ENCODE assay signal across 6 cellular contexts in genomic region chr9:136726631-136727191, GRCh38.
DNase-seq lines count a peak whose midpoint lies in the region; ATAC-seq, FAIRE-seq and TF ChIP-seq lines count a peak whose summit lies in the region.

No MANE protein-coding gene starts in this region.

- H3K36me3 Mint-ChIP-seq in T-helper 2 cell treated with Interferon-gamma antibody and Interleukin-4, amounts not matched to agents 5 μg/mL and 100 μg/mL, for 36 hours (ENCODE audit: low read depth) = peaks cover 36% of the 10 kb centered on the region

- no peaks in the 10 kb centered on the region for H3K9me3 Mint-ChIP-seq in T-helper 2 cell treated with Interferon-gamma antibody and Interleukin-4, amounts not matched to agents 5 μg/mL and 100 μg/mL, for 36 hours

- H3K27ac Mint-ChIP-seq in T-helper 2 cell treated with Interferon-gamma antibody and Interleukin-4, amounts not matched to agents 5 μg/mL and 100 μg/mL, for 36 hours = peak overlapping the region; percentile 94

- peaks cover 29% of the 10 kb centered on the region in 2 donors for H3K36me3 ChIP-seq in stomach smooth muscle (ENCODE audit: control insufficient read depth in 2 of 2, insufficient read depth in 2 of 2, low read length in 2 of 2)

- peak; percentile 75 for FAIRE-seq in GM19239 (lab: Jason Lieb, UNC)

- DNase-seq in GM19239 (ENCODE audit: insufficient read length, low spot score) = peak; percentile 79
- DNase-seq in T-helper 2 cell treated with Interferon-gamma antibody and Interleukin-4, amounts not matched to agents 5 μg/mL and 100 μg/mL, for 36 hours (ENCODE audit: low spot score) = no peak
- DNase-seq in fibroblast of pulmonary artery (ENCODE audit: low read depth) = no peak
- no peak for DNase-seq in NCI-H2227 treated with DMSO at 0.1 percent for 48 hours (lab: John Stamatoyannopoulos, UW)

- H3K4me3 Mint-ChIP-seq in T-helper 2 cell treated with Interferon-gamma antibody and Interleukin-4, amounts not matched to agents 5 μg/mL and 100 μg/mL, for 36 hours = peak overlapping the region; percentile 97

- peak overlapping the region; percentile 64 to 71 for H3K9ac ChIP-seq in stomach smooth muscle (ENCODE audit: low read length in 2 of 2)

- no peaks in the 10 kb centered on the region for H3K27me3 Mint-ChIP-seq in T-helper 2 cell treated with Interferon-gamma antibody and Interleukin-4, amounts not matched to agents 5 μg/mL and 100 μg/mL, for 36 hours (ENCODE audit: low read depth)

- H3K9me3 ChIP-seq in stomach smooth muscle (ENCODE audit: control insufficient read depth in 2 of 2, low read length in 2 of 2) = no peaks in the 10 kb centered on the region

- H3K4me3 ChIP-seq in fibroblast of pulmonary artery (replicated peaks; ENCODE audit: low read depth, low read length) (peak overlapping the region; percentile 98), stomach smooth muscle (ENCODE audit: low read length in 2 of 2) (peak overlapping the region; percentile 61 to 96)

- H3K4me1 Mint-ChIP-seq in T-helper 2 cell treated with Interferon-gamma antibody and Interleukin-4, amounts not matched to agents 5 μg/mL and 100 μg/mL, for 36 hours (ENCODE audit: low read depth) = peaks cover 14% of the 10 kb centered on the region

- ATAC-seq in HG02798 (IDR thresholded peaks at IDR 0.05; ENCODE audit: poor library complexity, unreplicated experiment) = no peak

- no peaks in the 10 kb centered on the region for H3K27me3 ChIP-seq in stomach smooth muscle (ENCODE audit: control insufficient read depth in 1 of 2, insufficient read depth in 2 of 2, low read length in 2 of 2)

- no peak overlapping the region for H3K27ac ChIP-seq in stomach smooth muscle (ENCODE audit: low read length)

- peaks cover 45% of the 10 kb centered on the region for H3K4me1 ChIP-seq in stomach smooth muscle (ENCODE audit: control insufficient read depth, insufficient read depth, low read length)

- TF ChIP-seq CTCF in fibroblast of pulmonary artery (IDR thresholded peaks at IDR 0.05; ENCODE audit: low read length, missing control alignments) = peak; percentile 40
